ENCODE assay signal across 10 cellular contexts in genomic region chr2:215880970-215881369, GRCh38.
DNase-seq lines count a peak whose midpoint lies in the region; ATAC-seq and TF ChIP-seq lines count a peak whose summit lies in the region.
"Had no signal": no experiment of that assay in that cellular context is flagged by ENCODE, and none has a peak within 500 bp of the region (broad histone marks: within the 10 kb centered on the region; RNA-seq: fewer than 3 reads in every experiment).

No MANE protein-coding gene starts in this region.

- peak overlapping the region; percentile 72 for H2AFZ ChIP-seq in neuronal stem cell (ENCODE audit: low read length)

- H3K9me3 ChIP-seq in neuronal stem cell (replicated peaks in 1 of 2; ENCODE audit: control insufficient read depth in 2 of 2, insufficient read depth in 1 of 2, low read depth in 1 of 2, low read length in 2 of 2) (no peaks in the 10 kb centered on the region), aorta (ENCODE audit: control insufficient read depth, low read length) (peaks cover 2% of the 10 kb centered on the region)
- H3K9me3 ChIP-seq: SJSA1 had no signal

- peaks cover 20% of the 10 kb centered on the region for H3K4me1 Mint-ChIP-seq in progenitor cell of endocrine pancreas (ENCODE audit: low read depth)

- no peak overlapping the region for H3K4me2 ChIP-seq in neuronal stem cell (ENCODE audit: insufficient read depth, low read length, poor library complexity, severe bottlenecking)

- H3K23ac ChIP-seq in neuronal stem cell (ENCODE audit: low read depth, low read length, poor library complexity) = no peak overlapping the region

- H3K27ac ChIP-seq in neuronal stem cell (replicated peaks; ENCODE audit: low read length) (no peak overlapping the region), aorta (ENCODE audit: low read depth in 1 of 2, low read length in 2 of 2) (no peak overlapping the region)
- H3K27ac ChIP-seq: coronary artery, SJSA1 had no signal

- H3K27me3 ChIP-seq in neuronal stem cell (ENCODE audit: control insufficient read depth in 3 of 3, insufficient read depth in 3 of 3, low read depth in 1 of 3, low read length in 3 of 3) = no peaks in the 10 kb centered on the region
- no peaks in the 10 kb centered on the region for H3K27me3 ChIP-seq in aorta (ENCODE audit: control insufficient read depth in 1 of 2, insufficient read depth in 2 of 2, low read length in 1 of 2)
- H3K27me3 ChIP-seq: SJSA1 had no signal

- H4K8ac ChIP-seq in neuronal stem cell (ENCODE audit: low read depth, low read length) = no peak overlapping the region

- H3K18ac ChIP-seq in neuronal stem cell (ENCODE audit: low read length) = no peak overlapping the region

- H3K4me3 ChIP-seq in neuronal stem cell (ENCODE audit: low read length in 2 of 2) (no peak overlapping the region), aorta (ENCODE audit: low read length in 2 of 2) (no peak overlapping the region)
- H3K4me3 ChIP-seq: coronary artery, SJSA1 had no signal

- no peaks in the 10 kb centered on the region for H3K36me3 Mint-ChIP-seq in progenitor cell of endocrine pancreas (ENCODE audit: insufficient read depth)

- no peak overlapping the region for H3K4me3 Mint-ChIP-seq in progenitor cell of endocrine pancreas (ENCODE audit: low read depth)

- no peak overlapping the region for H2BK5ac ChIP-seq in neuronal stem cell (ENCODE audit: low read length)

- no peak overlapping the region for H3K9ac ChIP-seq in neuronal stem cell (ENCODE audit: low read depth, low read length, poor library complexity)

- no CpG with 5 or more reads among the region's 4 CpGs for WGBS in neuronal stem cell (ENCODE audit: extremely low coverage in 2 of 2, insufficient read length in 2 of 2, insufficient replicate concordance in 1 of 2), 2 donors
- 56 to 77% methylated on average over 4 of the region's 4 CpGs for WGBS in aorta, 2 donors

- no peak for TF ChIP-seq CTCF in progenitor cell of endocrine pancreas (IDR thresholded peaks at IDR 0.05; ENCODE audit: unreplicated experiment)

- H2BK120ac ChIP-seq in neuronal stem cell (ENCODE audit: low read depth, low read length) = no peak overlapping the region

- no peak overlapping the region for H4K91ac ChIP-seq in neuronal stem cell (ENCODE audit: low read depth, low read length, poor library complexity)

- H2AK5ac ChIP-seq in neuronal stem cell (ENCODE audit: low read depth, low read length) = no peak overlapping the region

- no peak overlapping the region for H3K14ac ChIP-seq in neuronal stem cell (ENCODE audit: low read length)

- ATAC-seq in GM19023 (IDR thresholded peaks at IDR 0.05; ENCODE audit: unreplicated experiment) (peak; percentile 87), HG02759 (IDR thresholded peaks at IDR 0.05; ENCODE audit: unreplicated experiment) (peak; percentile 80), aorta (ENCODE audit: low FRiP score) (no peak)

- intact Hi-C loops in aorta (cut with DNase I) = no loop called here

- no peak overlapping the region for H2BK15ac ChIP-seq in neuronal stem cell (ENCODE audit: low read length)

- H3K4me1 ChIP-seq in neuronal stem cell (ENCODE audit: control insufficient read depth in 2 of 2, insufficient read depth in 1 of 2, low read depth in 1 of 2, low read length in 2 of 2) (peaks cover 1 to 18% of the 10 kb centered on the region in 2 donors), aorta (ENCODE audit: control insufficient read depth in 1 of 2, insufficient read depth in 2 of 2, low read length in 2 of 2) (peaks cover 0 to 4% of the 10 kb centered on the region in 2 donors)

- peaks cover 3% of the 10 kb centered on the region for H3K9me3 Mint-ChIP-seq in progenitor cell of endocrine pancreas (ENCODE audit: low read depth)

- no peaks in the 10 kb centered on the region for H3K36me3 ChIP-seq in neuronal stem cell (replicated peaks in 1 of 2; ENCODE audit: control insufficient read depth in 2 of 2, insufficient read depth in 2 of 2, low read length in 2 of 2)
- H3K36me3 ChIP-seq in aorta (ENCODE audit: control insufficient read depth in 1 of 2, insufficient read depth in 2 of 2, low read length in 1 of 2) = peaks cover 0 to 2% of the 10 kb centered on the region in 2 donors
- H3K36me3 ChIP-seq: SJSA1 had no signal

- no peak overlapping the region for H3K4ac ChIP-seq in neuronal stem cell (ENCODE audit: low read length)

- H2BK12ac ChIP-seq in neuronal stem cell (ENCODE audit: low read length) = no peak overlapping the region

- H3K27ac Mint-ChIP-seq in progenitor cell of endocrine pancreas = no peak overlapping the region

- no peaks in the 10 kb centered on the region for H3K79me1 ChIP-seq in neuronal stem cell (ENCODE audit: low read depth, low read length)

- no peaks in the 10 kb centered on the region for H3K27me3 Mint-ChIP-seq in progenitor cell of endocrine pancreas

- DNase-seq in LHCN-M2 (ENCODE audit: low read depth) (peak; percentile 62), neuronal stem cell (ENCODE audit: low spot score) (no peak), aorta (no peak), dermis blood vessel endothelial cell (no peak), progenitor cell of endocrine pancreas (ENCODE audit: low spot score, unreplicated experiment) (no peak)
- DNase-seq in activated CD8-positive, alpha-beta memory T cell treated with anti-CD3 and anti-CD28 coated beads, Interleukin-2, amount 50 U/mL, for 4 hours = no peak
